Comparison of ENCODE assay signal across 12 cellular contexts in the genomic region with DNA sequence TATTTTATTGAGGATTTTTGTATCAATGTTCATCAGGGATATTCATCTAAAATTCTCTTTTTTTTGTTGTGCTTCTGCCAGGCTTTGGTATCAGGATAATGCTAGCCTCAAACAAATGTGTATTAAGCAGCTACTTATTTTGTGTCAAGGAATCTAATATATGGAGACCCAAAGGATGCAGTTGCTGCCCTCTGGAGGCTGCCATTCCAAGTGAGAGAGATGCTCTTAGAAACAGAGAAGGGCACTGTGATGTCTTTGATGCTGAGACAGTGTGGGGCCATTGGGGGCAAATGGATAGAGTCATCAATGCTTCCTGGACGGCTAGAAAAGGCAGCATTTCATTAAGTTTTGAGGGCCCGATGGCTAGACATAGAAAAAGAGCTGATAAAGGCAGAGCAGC.
DNase-seq lines count a peak whose midpoint lies in the region; FAIRE-seq and TF ChIP-seq lines count a peak whose summit lies in the region.
"Had no signal": no experiment of that assay in that cellular context is flagged by ENCODE, and none has a peak within 500 bp of the region (broad histone marks: within the 10 kb centered on the region; RNA-seq: fewer than 3 reads in every experiment).

No MANE protein-coding gene starts in this region.

- CTCF ChIA-PET in activated CD4-positive, alpha-beta T cell treated with anti-CD3 and anti-CD28 coated beads, Interleukin-2, amount 10 ng/mL, durations not matched to agents 7 days and 5 days (lab: Charles Lee) = interaction anchor here (1.2 kb wide), 1 partner anchor 294 kb away, joined by 3 read pairs; no protein-coding TSS in a partner anchor
- CTCF ChIA-PET in H1 (lab: Charles Lee; ENCODE audit: partially characterized antibody) = interaction anchor here (0.6 to 2.0 kb wide), 12 partner anchors 10 to 657 kb away, joined by 3 to 12 read pairs (median 4); no protein-coding TSS in a partner anchor

- H3K9ac ChIP-seq in Loucy (ENCODE audit: low read depth, low read length, poor library complexity, severe bottlenecking) (no peak overlapping the region), H1 (replicated peaks in 1 of 4; ENCODE audit: extremely low read depth in 1 of 4, low read depth in 3 of 4, low read length in 3 of 4) (no peak overlapping the region)

- H2BK120ac ChIP-seq in H1 (replicated peaks; ENCODE audit: low read depth, low read length) = no peak overlapping the region

- H3K27ac Mint-ChIP-seq in activated CD4-positive, alpha-beta T cell treated with anti-CD3 and anti-CD28 coated beads, Interleukin-2, amount 10 ng/mL, durations not matched to agents 7 days and 5 days = no peak overlapping the region
- H3K27ac Mint-ChIP-seq in nephron progenitor cell = peak overlapping the region; percentile 8

- H3K27me3 Mint-ChIP-seq in activated CD4-positive, alpha-beta T cell treated with anti-CD3 and anti-CD28 coated beads, Interleukin-2, amount 10 ng/mL, durations not matched to agents 7 days and 5 days = peaks cover 2% of the 10 kb centered on the region
- peaks cover 2% of the 10 kb centered on the region for H3K27me3 Mint-ChIP-seq in nephron progenitor cell (ENCODE audit: low read depth, poor library complexity)

- no peak overlapping the region for H4K5ac ChIP-seq in H1 (ENCODE audit: insufficient read length, low read depth, low read length)

- H2AK5ac ChIP-seq in H1 (ENCODE audit: low read depth, low read length) = no peak overlapping the region

- no peak overlapping the region for H3K18ac ChIP-seq in H1 (ENCODE audit: extremely low read depth, low read length)

- FAIRE-seq in H1 (lab: Jason Lieb, UNC) = no peak
- FAIRE-seq: pancreas had no signal

- H3K4me1 ChIP-seq in Loucy (ENCODE audit: insufficient read depth, low read length, poor library complexity, severe bottlenecking) (peaks cover 27% of the 10 kb centered on the region), H1 (replicated peaks in 1 of 4; ENCODE audit: control insufficient read depth in 3 of 4, insufficient read depth in 4 of 4, low read length in 3 of 4) (peaks cover 0 to 7% (median 3%) of the 10 kb centered on the region in 4 experiments; a peak in 6 of 7 replicates)
- H3K4me1 ChIP-seq: esophagus squamous epithelium, pancreas had no signal

- POLR2A ChIA-PET in activated CD4-positive, alpha-beta T cell treated with anti-CD3 and anti-CD28 coated beads, Interleukin-2, amount 10 ng/mL, durations not matched to agents 7 days and 5 days (lab: Charles Lee) = no interaction called here
- POLR2A ChIA-PET in H1 (lab: Charles Lee; ENCODE audit: partially characterized antibody) = no interaction called here

- TF ChIP-seq RAD21 in H1 (IDR thresholded peaks at IDR 0.05 in 1 of 2, conservative IDR thresholded peaks at IDR 0.05 in 1 of 2; ENCODE audit: low read depth in 2 of 2, low read length in 2 of 2) = peak; percentile 52 to 70

- H4K20me1 ChIP-seq in Loucy (ENCODE audit: insufficient read depth, low read length, poor library complexity, severe bottlenecking) (no peaks in the 10 kb centered on the region), H1 (replicated peaks in 1 of 2; ENCODE audit: control insufficient read depth in 1 of 2, insufficient read depth in 2 of 2, low read length in 2 of 2) (no peaks in the 10 kb centered on the region)

- H3K27me3 ChIP-seq in Loucy (ENCODE audit: insufficient read depth, low read length, poor library complexity, severe bottlenecking) (no peaks in the 10 kb centered on the region), H1 (replicated peaks in 1 of 4; ENCODE audit: control insufficient read depth in 3 of 4, extremely low read depth in 1 of 4, insufficient read depth in 3 of 4, low read length in 3 of 4) (no peaks in the 10 kb centered on the region), WERI-Rb-1 (ENCODE audit: insufficient read depth, low read depth, severe bottlenecking) (no peaks in the 10 kb centered on the region)
- H3K27me3 ChIP-seq: esophagus squamous epithelium, pancreas had no signal

- H3K9me2 ChIP-seq in Loucy (replicated peaks; ENCODE audit: low read depth, low read length) = no peaks in the 10 kb centered on the region

- no peak overlapping the region for H2BK12ac ChIP-seq in H1 (ENCODE audit: low read depth, low read length)

- no peak for TF ChIP-seq EP300 in H1 (IDR thresholded peaks at IDR 0.05; ENCODE audit: borderline replicate concordance in 1 of 2, low read depth in 2 of 2, low read length in 2 of 2)

- no peaks in the 10 kb centered on the region for H3K23me2 ChIP-seq in H1 (ENCODE audit: low read depth, low read length)

- H3K4me3 ChIP-seq in Loucy (ENCODE audit: low read length, poor library complexity, severe bottlenecking) (no peak overlapping the region), H1 (ENCODE audit: extremely low read depth in 1 of 4, insufficient read depth in 2 of 4, low read depth in 3 of 4, low read length in 4 of 4) (no peak overlapping the region), WERI-Rb-1 (ENCODE audit: low read depth, low read length) (no peak overlapping the region)
- H3K4me3 ChIP-seq: esophagus squamous epithelium, pancreas had no signal

- TF ChIP-seq CTCF in Loucy (conservative IDR thresholded peaks at IDR 0.05; ENCODE audit: low read length) (0 out of 2 replicates have a peak, but pooled peaks have one; percentile 22), H1 (IDR thresholded peaks at IDR 0.05; ENCODE audit: control extremely low read depth in 1 of 3, insufficient read depth in 1 of 3, low read depth in 1 of 3, low read length in 3 of 3) (peak in 2 of 3 experiments; percentile 44; a peak in 3 of 4 replicates), nephron progenitor cell (IDR thresholded peaks at IDR 0.05) (no peak), WERI-Rb-1 (IDR thresholded peaks at IDR 0.05; ENCODE audit: low read depth, low read length) (no peak)

- no peaks in the 10 kb centered on the region for H3F3A ChIP-seq in Loucy (ENCODE audit: low read depth)

- H3K4me3 Mint-ChIP-seq in activated CD4-positive, alpha-beta T cell treated with anti-CD3 and anti-CD28 coated beads, Interleukin-2, amount 10 ng/mL, durations not matched to agents 7 days and 5 days = no peak overlapping the region
- H3K4me3 Mint-ChIP-seq in nephron progenitor cell = no peak overlapping the region

- no peak overlapping the region for H3K27ac ChIP-seq in H1 (ENCODE audit: low read depth, low read length)
- H3K27ac ChIP-seq in WERI-Rb-1 = no peak overlapping the region
- H3K27ac ChIP-seq: esophagus squamous epithelium, pancreas had no signal

- H4K8ac ChIP-seq in H1 (ENCODE audit: extremely low read depth, insufficient read depth, low read length) = no peak overlapping the region

- no peaks in the 10 kb centered on the region; the same call in 1 of the 2 replicates for H3K79me1 ChIP-seq in H1 (ENCODE audit: low read depth, low read length)

- H3K36me3 Mint-ChIP-seq in activated CD4-positive, alpha-beta T cell treated with anti-CD3 and anti-CD28 coated beads, Interleukin-2, amount 10 ng/mL, durations not matched to agents 7 days and 5 days (ENCODE audit: low read depth) = no peaks in the 10 kb centered on the region
- peaks cover 16% of the 10 kb centered on the region for H3K36me3 Mint-ChIP-seq in nephron progenitor cell (ENCODE audit: low read depth)

- no peak overlapping the region for H4K91ac ChIP-seq in H1 (replicated peaks; ENCODE audit: insufficient read length, low read length)

- 89% methylated on average over 2 of the region's 2 CpGs; no CpG with 5 or more reads in 1 of the 2 experiments for WGBS in H1 (ENCODE audit: extremely low coverage in 1 of 2, insufficient coverage in 1 of 2, insufficient read length in 1 of 2, insufficient replicate concordance in 2 of 2, low coverage in 1 of 2, low lambda C conversion rate in 2 of 2, missing lambda C conversion rate in 1 of 2), 2 experiments

- peak; percentile 10 for DNase-seq in activated CD4-positive, alpha-beta T cell treated with anti-CD3 and anti-CD28 coated beads, Interleukin-2, amount 10 ng/mL, durations not matched to agents 7 days and 5 days
- no peak for DNase-seq in activated CD4-positive, alpha-beta T cell treated with anti-CD3 and anti-CD28 coated beads for 1 hour
- DNase-seq in H1 (ENCODE audit: low read depth in 1 of 2, low spot score in 2 of 2) (no peak), nephron progenitor cell (no peak), WERI-Rb-1 (no peak), middle frontal gyrus (ENCODE audit: extremely low spot score, low spot score) (no peak), hepatic stellate cell (ENCODE audit: low spot score) (no peak)
- DNase-seq: esophagus squamous epithelium; NCI-H524 treated with DMSO at 0.1 percent for 48 hours; pancreas; stimulated activated CD4-positive, alpha-beta T cell treated with anti-CD3 and anti-CD28 coated beads, Interleukin-4, amount 100 ng/mL, for 1 hour had no signal

- H3K9me3 Mint-ChIP-seq in activated CD4-positive, alpha-beta T cell treated with anti-CD3 and anti-CD28 coated beads, Interleukin-2, amount 10 ng/mL, durations not matched to agents 7 days and 5 days = no peaks in the 10 kb centered on the region
- peaks cover 13% of the 10 kb centered on the region for H3K9me3 Mint-ChIP-seq in nephron progenitor cell

- no peaks in the 10 kb centered on the region for H3K9me3 ChIP-seq in Loucy (ENCODE audit: insufficient read depth, low read depth, low read length)
- no peaks in the 10 kb centered on the region for H3K9me3 ChIP-seq in H1 (ENCODE audit: insufficient read depth in 2 of 2, low read depth in 1 of 2, low read length in 1 of 2)
- no peaks in the 10 kb centered on the region for H3K9me3 ChIP-seq in WERI-Rb-1 (ENCODE audit: severe bottlenecking)
- H3K9me3 ChIP-seq: esophagus squamous epithelium, pancreas had no signal

- no peak overlapping the region for H3K56ac ChIP-seq in H1 (replicated peaks; ENCODE audit: insufficient read length, low read depth, low read length)

- TF ChIP-seq POLR2A in H1 (IDR thresholded peaks at IDR 0.05; ENCODE audit: control extremely low read depth in 1 of 2, low read depth in 2 of 2, low read length in 2 of 2) = no peak

- no peak overlapping the region for H2AFZ ChIP-seq in Loucy (ENCODE audit: low read length)
- H2AFZ ChIP-seq in H1 (ENCODE audit: low read length) = no peak overlapping the region

- H3K36me3 ChIP-seq in Loucy (ENCODE audit: insufficient read depth, low read length) = no peaks in the 10 kb centered on the region
- no peaks in the 10 kb centered on the region for H3K36me3 ChIP-seq in H1 (ENCODE audit: control insufficient read depth in 2 of 4, insufficient read depth in 4 of 4, low read length in 3 of 4)
- no peaks in the 10 kb centered on the region for H3K36me3 ChIP-seq in WERI-Rb-1
- H3K36me3 ChIP-seq: esophagus squamous epithelium, pancreas had no signal

- H2BK15ac ChIP-seq in H1 (ENCODE audit: low read length) = no peak overlapping the region

- H3K23ac ChIP-seq in H1 (ENCODE audit: insufficient read length) = no peak overlapping the region

- no peaks in the 10 kb centered on the region for H3K4me1 Mint-ChIP-seq in activated CD4-positive, alpha-beta T cell treated with anti-CD3 and anti-CD28 coated beads, Interleukin-2, amount 10 ng/mL, durations not matched to agents 7 days and 5 days
- H3K4me1 Mint-ChIP-seq in nephron progenitor cell = peaks cover 23% of the 10 kb centered on the region

- H3K79me2 ChIP-seq in Loucy (ENCODE audit: insufficient read depth, low read length) = peaks cover 7% of the 10 kb centered on the region; the same call in 1 of the 2 replicates
- H3K79me2 ChIP-seq in H1 (ENCODE audit: control insufficient read depth in 1 of 2, insufficient read depth in 2 of 2, low read length in 2 of 2) = no peaks in the 10 kb centered on the region

- no peak overlapping the region for H3K4me2 ChIP-seq in Loucy (ENCODE audit: low read depth, low read length, poor library complexity, severe bottlenecking)
- H3K4me2 ChIP-seq in H1 (ENCODE audit: insufficient read depth in 1 of 2, low read depth in 2 of 2, low read length in 2 of 2) = no peak overlapping the region

- no peak overlapping the region for H3K14ac ChIP-seq in H1 (ENCODE audit: insufficient read length)

- H2BK20ac ChIP-seq in H1 (ENCODE audit: low read length) = no peak overlapping the region

- H2BK5ac ChIP-seq in H1 (ENCODE audit: low read depth, low read length) = no peak overlapping the region

- no peak overlapping the region for H3K4ac ChIP-seq in H1 (replicated peaks; ENCODE audit: insufficient read length, low read depth, low read length)

Comparison
In these comparisons a context has a peak if more than half of its experiments do, and no peak if none do; other contexts are left out.
1. CTCF ChIP-seq: peak in Loucy (single experiment) and H1 (2 of 3); none in nephron progenitor cell (single experiment) and WERI-Rb-1 (single experiment).